Comparison of ENCODE assay signal across 15 cellular contexts in the genomic region with DNA sequence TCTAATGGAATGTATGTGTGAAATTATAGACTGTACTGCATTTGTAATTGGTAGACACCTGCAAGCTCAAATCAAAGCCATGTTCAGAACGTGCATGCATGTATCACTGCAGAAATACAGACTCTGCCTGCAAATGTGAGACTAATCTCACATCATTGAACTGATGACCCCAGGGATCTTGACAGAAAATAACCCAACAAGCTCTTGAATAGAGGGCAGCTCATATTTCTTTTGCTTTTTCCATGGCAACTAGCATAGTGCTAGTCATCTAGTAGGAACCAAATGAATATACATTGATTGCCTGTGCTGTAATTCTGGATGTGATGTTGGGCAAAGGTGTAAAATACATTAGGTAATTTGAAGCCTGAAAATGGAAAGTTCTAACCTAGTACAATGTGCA.
A peak's percentile ranks its signal among the peaks of the same experiment; 100 is the strongest.
DNase-seq lines count a peak whose midpoint lies in the region; ATAC-seq and TF ChIP-seq lines count a peak whose summit lies in the region.
"Had no signal": no experiment of that assay in that cellular context is flagged by ENCODE, and none has a peak within 500 bp of the region (broad histone marks: within the 10 kb centered on the region; RNA-seq: fewer than 3 reads in every experiment).

No MANE protein-coding gene starts in this region.

- H3K9ac ChIP-seq in SU-DHL-6 (ENCODE audit: low read length) (no peak overlapping the region), iPS-18a (ENCODE audit: low read length) (no peak overlapping the region)

- H4K20me1 ChIP-seq in GM23338 (replicated peaks; ENCODE audit: insufficient read depth) (no peaks in the 10 kb centered on the region), SU-DHL-6 (ENCODE audit: low read depth, low read length) (no peaks in the 10 kb centered on the region)

- DNase-seq in DMS53 (lab: John Stamatoyannopoulos, UW), result peak; percentile 15
- no peak for DNase-seq in DMS53 treated with DMSO at 0.1 percent for 48 hours (lab: John Stamatoyannopoulos, UW; ENCODE audit: unreplicated experiment)
- no peak for DNase-seq in GM23338 (ENCODE audit: low spot score)
- no peak for DNase-seq in SK-N-DZ (ENCODE audit: low spot score)
- DNase-seq in EL, result no peak
- DNase-seq: erythroblast, KG1, NCI-H446 treated with DMSO at 0.1 percent for 48 hours, SIG-M5, small intestine, transverse colon had no signal

- H3K36me3 Mint-ChIP-seq in GM23338 (ENCODE audit: low read depth), result no peaks in the 10 kb centered on the region

- H3F3A ChIP-seq in GM23338 (replicated peaks; ENCODE audit: low read depth) (0 out of 2 replicates have a peak, but pooled peaks cover 10% of the 10 kb centered on the region), SU-DHL-6 (ENCODE audit: insufficient read depth) (peaks cover 43% of the 10 kb centered on the region)

- H3K4me1 ChIP-seq in GM23338 (ENCODE audit: insufficient read depth), result peaks cover 43% of the 10 kb centered on the region
- H3K4me1 ChIP-seq in iPS-18a (ENCODE audit: control insufficient read depth, low read depth, low read length), result peaks cover 42% of the 10 kb centered on the region
- H3K4me1 ChIP-seq: transverse colon had no signal

- H3K9me3 ChIP-seq in SU-DHL-6 (ENCODE audit: insufficient read depth, low read length), result no peaks in the 10 kb centered on the region
- no peaks in the 10 kb centered on the region for H3K9me3 ChIP-seq in iPS-18a (ENCODE audit: control insufficient read depth, low read depth, low read length)
- H3K9me3 ChIP-seq: transverse colon had no signal

- peaks cover 60% of the 10 kb centered on the region for H3K4me1 Mint-ChIP-seq in GM23338

- H3K4me3 Mint-ChIP-seq in GM23338, result peak overlapping the region; percentile 47

- ATAC-seq in GM23338, result peak; percentile 10; the same call in 1 of the 3 replicates
- no peak for ATAC-seq in HG02610 (IDR thresholded peaks at IDR 0.05; ENCODE audit: unreplicated experiment)

- H3K27me3 Mint-ChIP-seq in GM23338 (ENCODE audit: insufficient read depth, low read depth, poor library complexity), result peaks cover 3% of the 10 kb centered on the region

- H3K27me3 ChIP-seq in GM23338 (ENCODE audit: insufficient read depth) (no peaks in the 10 kb centered on the region), SU-DHL-6 (ENCODE audit: low read length) (no peaks in the 10 kb centered on the region), iPS-18a (ENCODE audit: control insufficient read depth, insufficient read depth, low read length) (no peaks in the 10 kb centered on the region)

- TF ChIP-seq CTCF in GM23338 (conservative IDR thresholded peaks at IDR 0.05; ENCODE audit: low read depth in 2 of 2) (no peak), SU-DHL-6 (IDR thresholded peaks at IDR 0.05; ENCODE audit: insufficient read depth, low read length, poor library complexity, severe bottlenecking) (no peak)

- H3K9me3 Mint-ChIP-seq in GM23338, result no peaks in the 10 kb centered on the region

- peak overlapping the region; percentile 59 for H3K4me2 ChIP-seq in GM23338
- no peak overlapping the region for H3K4me2 ChIP-seq in SU-DHL-6 (ENCODE audit: low read depth, low read length, poor library complexity, severe bottlenecking)

- H3K27ac Mint-ChIP-seq in GM23338, result peak overlapping the region; percentile 93

- H3K4me3 ChIP-seq in GM23338, result peak overlapping the region; percentile 13
- H3K4me3 ChIP-seq in SU-DHL-6 (ENCODE audit: insufficient read depth, low read length, poor library complexity, severe bottlenecking), result no peak overlapping the region
- H3K4me3 ChIP-seq in iPS-18a (ENCODE audit: low read length), result peak overlapping the region; percentile 5
- H3K4me3 ChIP-seq: transverse colon had no signal

- no peaks in the 10 kb centered on the region for H3K9me2 ChIP-seq in GM23338 (ENCODE audit: insufficient read depth)
- H3K9me2 ChIP-seq in SU-DHL-6 (replicated peaks; ENCODE audit: insufficient read depth, low read length), result no peaks in the 10 kb centered on the region

- H3K79me2 ChIP-seq in GM23338 (replicated peaks; ENCODE audit: insufficient read depth), result no peaks in the 10 kb centered on the region
- peaks cover 29% of the 10 kb centered on the region for H3K79me2 ChIP-seq in SU-DHL-6 (ENCODE audit: insufficient read depth, low read length)

- H2AFZ ChIP-seq in GM23338 (no peak overlapping the region), SU-DHL-6 (ENCODE audit: low read depth, low read length, severe bottlenecking) (no peak overlapping the region)

- H3K27ac ChIP-seq in GM23338 (ENCODE audit: low read depth), result peak overlapping the region; percentile 72
- peak overlapping the region; percentile 21; the same call in 1 of the 2 replicates for H3K27ac ChIP-seq in SU-DHL-6 (ENCODE audit: low read depth, low read length)
- H3K27ac ChIP-seq in iPS-18a (ENCODE audit: low read length), result no peak overlapping the region
- H3K27ac ChIP-seq: 22Rv1, transverse colon had no signal

- H3K36me3 ChIP-seq in GM23338 (ENCODE audit: insufficient read depth) (no peaks in the 10 kb centered on the region), SU-DHL-6 (ENCODE audit: low read length) (peaks cover 89% of the 10 kb centered on the region), iPS-18a (ENCODE audit: control insufficient read depth, low read depth, low read length) (no peaks in the 10 kb centered on the region)
- H3K36me3 ChIP-seq: transverse colon had no signal

TF ChIP-seq in GM23338, 12 proteins besides CTCF, POLR2A, EP300 and RAD21 (continues in another document):
- TF ChIP-seq ZNF331 (CRISPR knock-in tag; IDR thresholded peaks at IDR 0.05; ENCODE audit: low read depth) (no peak), EZH2 (IDR thresholded peaks at IDR 0.05; ENCODE audit: low read depth, unreplicated experiment) (no peak), ZNF114 (CRISPR knock-in tag; IDR thresholded peaks at IDR 0.05) (no peak), ZNF462 (CRISPR knock-in tag; IDR thresholded peaks at IDR 0.05) (no peak), CREB1 (CRISPR knock-in tag; IDR thresholded peaks at IDR 0.05; ENCODE audit: low read depth) (no peak), STAT1 (IDR thresholded peaks at IDR 0.05; ENCODE audit: unreplicated experiment) (no peak)
